In genomic region chr2:40458271-40458794, GRCh38 we compare ENCODE assay signal across 17 cellular contexts. TPM values are rescaled to one million over a fixed set of nuclear protein-coding genes. Genes with fewer than 3 reads are reported as not detected.
DNase-seq lines count a peak whose midpoint lies in the region; ATAC-seq, FAIRE-seq and TF ChIP-seq lines count a peak whose summit lies in the region.
"Had no signal": no experiment of that assay in that cellular context is flagged by ENCODE, and none has a peak within 500 bp of the region (broad histone marks: within the 10 kb centered on the region; RNA-seq: fewer than 3 reads in every experiment).

No MANE protein-coding gene starts in this region.

- no peak overlapping the region for H3K9ac ChIP-seq in astrocyte (ENCODE audit: low read length)

- WGBS in psoas muscle, 3 donors = 30 to 35% (median 30%) methylated on average over 6 of the region's 6 CpGs

- no peak for FAIRE-seq in astrocyte (lab: Jason Lieb, UNC)

- no peaks in the 10 kb centered on the region for H4K20me1 ChIP-seq in astrocyte (ENCODE audit: insufficient read depth, low read length)

- no peak overlapping the region for H3K27ac Mint-ChIP-seq in astrocyte (ENCODE audit: unreplicated experiment)
- H3K27ac Mint-ChIP-seq in activated CD4-positive, alpha-beta T cell treated with anti-CD3 and anti-CD28 coated beads, Interleukin-2, amount 10 ng/mL, durations not matched to agents 24 days and 14 days = no peak overlapping the region
- H3K27ac Mint-ChIP-seq: activated T-cell treated with anti-CD3 and anti-CD28 coated beads, Interleukin-2, amount 50 U/mL, for 24 hours; IgD-negative memory B cell; natural killer cell treated with Interleukin-12 subunit alpha and Interleukin-12 subunit beta and Interleukin-15 and Interleukin-18, amount 100 ng/mL, for 72 hours had no signal

- no peaks in the 10 kb centered on the region for H3K79me2 ChIP-seq in astrocyte (ENCODE audit: insufficient read depth, low read length)

- peaks cover 18% of the 10 kb centered on the region for H3K4me1 Mint-ChIP-seq in astrocyte (ENCODE audit: low read depth, unreplicated experiment)
- H3K4me1 Mint-ChIP-seq in activated CD4-positive, alpha-beta T cell treated with anti-CD3 and anti-CD28 coated beads, Interleukin-2, amount 10 ng/mL, durations not matched to agents 24 days and 14 days = no peaks in the 10 kb centered on the region

- H3K9me3 ChIP-seq in astrocyte (ENCODE audit: insufficient read depth, low read depth, low read length) = no peaks in the 10 kb centered on the region
- no peaks in the 10 kb centered on the region for H3K9me3 ChIP-seq in psoas muscle
- H3K9me3 ChIP-seq: colonic mucosa, Peyer's patch, stomach had no signal

- TF ChIP-seq CTCF in astrocyte (IDR thresholded peaks at IDR 0.05; ENCODE audit: insufficient read depth, low read depth, low read length) (no peak), psoas muscle (IDR thresholded peaks at IDR 0.05) (no peak)

- H3K27me3 Mint-ChIP-seq in astrocyte (ENCODE audit: low read depth, unreplicated experiment) = no peaks in the 10 kb centered on the region
- peaks cover 17% of the 10 kb centered on the region for H3K27me3 Mint-ChIP-seq in activated CD4-positive, alpha-beta T cell treated with anti-CD3 and anti-CD28 coated beads, Interleukin-2, amount 10 ng/mL, durations not matched to agents 24 days and 14 days
- H3K27me3 Mint-ChIP-seq: IgD-negative memory B cell; natural killer cell treated with Interleukin-12 subunit alpha and Interleukin-12 subunit beta and Interleukin-15 and Interleukin-18, amount 100 ng/mL, for 72 hours had no signal

- H3K4me1 ChIP-seq in astrocyte (ENCODE audit: insufficient read depth, low read length) (peaks cover 11% of the 10 kb centered on the region), psoas muscle (peaks cover 17% of the 10 kb centered on the region)
- H3K4me1 ChIP-seq: colonic mucosa, Peyer's patch, stomach had no signal

- no peaks in the 10 kb centered on the region for H3K9me3 Mint-ChIP-seq in astrocyte (ENCODE audit: unreplicated experiment)
- H3K9me3 Mint-ChIP-seq in activated CD4-positive, alpha-beta T cell treated with anti-CD3 and anti-CD28 coated beads, Interleukin-2, amount 10 ng/mL, durations not matched to agents 24 days and 14 days = no peaks in the 10 kb centered on the region
- H3K9me3 Mint-ChIP-seq: activated T-cell treated with anti-CD3 and anti-CD28 coated beads, Interleukin-2, amount 50 U/mL, for 24 hours; IgD-negative memory B cell had no signal

- H3K36me3 Mint-ChIP-seq in astrocyte (ENCODE audit: low read depth, unreplicated experiment) = no peaks in the 10 kb centered on the region
- H3K36me3 Mint-ChIP-seq in activated CD4-positive, alpha-beta T cell treated with anti-CD3 and anti-CD28 coated beads, Interleukin-2, amount 10 ng/mL, durations not matched to agents 24 days and 14 days (ENCODE audit: low read depth) = no peaks in the 10 kb centered on the region
- H3K36me3 Mint-ChIP-seq: IgD-negative memory B cell; natural killer cell treated with Interleukin-12 subunit alpha and Interleukin-12 subunit beta and Interleukin-15 and Interleukin-18, amount 100 ng/mL, for 72 hours had no signal

- H2AFZ ChIP-seq in astrocyte (ENCODE audit: low read depth, low read length) = no peak overlapping the region

- no peak overlapping the region for H3K27ac ChIP-seq in astrocyte (ENCODE audit: low read depth, low read length)
- peak overlapping the region; percentile 51 for H3K27ac ChIP-seq in psoas muscle
- H3K27ac ChIP-seq: colonic mucosa, Peyer's patch, stomach had no signal

- H3K4me3 ChIP-seq in astrocyte (ENCODE audit: insufficient read depth, low read depth, low read length) (no peak overlapping the region), psoas muscle (peak overlapping the region; percentile 8)
- H3K4me3 ChIP-seq: colonic mucosa, Peyer's patch, stomach had no signal

- H3K27me3 ChIP-seq in astrocyte (ENCODE audit: insufficient read depth, low read length) (no peaks in the 10 kb centered on the region), psoas muscle (ENCODE audit: insufficient read depth in 3 of 3, low read length in 2 of 3) (no peaks in the 10 kb centered on the region)
- H3K27me3 ChIP-seq: colonic mucosa, Peyer's patch had no signal

- H3K4me3 Mint-ChIP-seq in astrocyte (ENCODE audit: unreplicated experiment) = no peak overlapping the region
- no peak overlapping the region for H3K4me3 Mint-ChIP-seq in activated CD4-positive, alpha-beta T cell treated with anti-CD3 and anti-CD28 coated beads, Interleukin-2, amount 10 ng/mL, durations not matched to agents 24 days and 14 days
- H3K4me3 Mint-ChIP-seq: activated T-cell treated with anti-CD3 and anti-CD28 coated beads, Interleukin-2, amount 50 U/mL, for 24 hours; IgD-negative memory B cell; natural killer cell treated with Interleukin-12 subunit alpha and Interleukin-12 subunit beta and Interleukin-15 and Interleukin-18, amount 100 ng/mL, for 72 hours had no signal

- ATAC-seq in psoas muscle = peak; percentile 97 to 100 (median 100)
- ATAC-seq in HG03025 (IDR thresholded peaks at IDR 0.05; ENCODE audit: low FRiP score, unreplicated experiment) = no peak
- ATAC-seq: left colon; natural killer cell treated with Interleukin-12 subunit alpha and Interleukin-12 subunit beta and Interleukin-15 and Interleukin-18, amount 100 ng/mL, for 72 hours; sciatic nerve had no signal

- H3K36me3 ChIP-seq in astrocyte (ENCODE audit: insufficient read depth, low read length) (no peaks in the 10 kb centered on the region), psoas muscle (ENCODE audit: insufficient read depth in 1 of 2, low read depth in 1 of 2) (no peaks in the 10 kb centered on the region)
- H3K36me3 ChIP-seq: colonic mucosa, Peyer's patch, stomach had no signal

- intact Hi-C loops in psoas muscle (cut with DNase I) = no loop called here
- intact Hi-C loops in activated CD4-positive, alpha-beta T cell treated with anti-CD3 and anti-CD28 coated beads, Interleukin-2, amount 10 ng/mL, durations not matched to agents 24 days and 14 days (cut with micrococcal nuclease) = no loop called here

- DNase-seq in LHCN-M2 (ENCODE audit: low read depth) = peak; percentile 83
- DNase-seq in NCI-H2081 (lab: John Stamatoyannopoulos, UW) = peak; percentile 87 to 96
- peak; percentile 6 for DNase-seq in astrocyte (ENCODE audit: low read depth)
- DNase-seq in psoas muscle = peak; percentile 77 to 78
- no peak for DNase-seq in activated CD4-positive, alpha-beta T cell treated with anti-CD3 and anti-CD28 coated beads, Interleukin-2, amount 10 ng/mL, durations not matched to agents 24 days and 14 days
- no peak for DNase-seq in GM19240 (ENCODE audit: insufficient read length, low spot score)
- no peak for DNase-seq in HuH-7 (ENCODE audit: low spot score)
- DNase-seq: activated T-cell treated with anti-CD3 and anti-CD28 coated beads, Interleukin-2, amount 50 U/mL, for 24 hours; colonic mucosa; left colon; NCI-H2029; Peyer's patch; stomach had no signal

- peak overlapping the region; percentile 4 for H3K4me2 ChIP-seq in astrocyte (ENCODE audit: low read length)

RNA-seq across cellular contexts. Expression of gene SLC8A1, which starts 6.4 kb away (rescaled TPM):
- total RNA-seq in LHCN-M2 (2014; rRNA removed) (21.7 and 22.5 TPM in 2 replicates), astrocyte (33.5 and 34.8 TPM in 2 replicates), psoas muscle (1 to 10 TPM; 2.3 to 4.9 (median 3.3) TPM)
- 7.9 TPM for polyA plus RNA-seq in LHCN-M2 (2012)
- under 1 TPM; 0.20 to 0.39 (median 0.27) TPM for polyA plus RNA-seq in psoas muscle
- total RNA-seq in activated CD4-positive, alpha-beta T cell treated with anti-CD3 and anti-CD28 coated beads, Interleukin-2, amount 10 ng/mL, durations not matched to agents 24 days and 14 days = 3.4 and 5.0 TPM in 2 replicates
- total RNA-seq: natural killer cell treated with Interleukin-12 subunit alpha and Interleukin-12 subunit beta and Interleukin-15 and Interleukin-18, amount 100 ng/mL, for 72 hours had no signal
- polyA plus RNA-seq: IgD-negative memory B cell had no signal

Comparison
In these comparisons a context has a peak if more than half of its experiments do, and no peak if none do; other contexts are left out.
1. DNase-seq: peak in LHCN-M2 (single experiment), NCI-H2081 (2 of 2), astrocyte (single experiment) and psoas muscle (2 of 2); none in activated CD4-positive, alpha-beta T cell treated with anti-CD3 and anti-CD28 coated beads, Interleukin-2, amount 10 ng/mL, durations not matched to agents 24 days and 14 days (single experiment), GM19240 (single experiment) and HuH-7 (single experiment).